35 cellular contexts compared by ENCODE assay signal in genomic region chr9:107163370-107163769, GRCh38.
"Had no signal": no experiment of that assay in that cellular context is flagged by ENCODE, and none has a peak within 500 bp of the region (broad histone marks: within the 10 kb centered on the region; RNA-seq: fewer than 3 reads in every experiment).

No MANE protein-coding gene starts in this region.

- DNase-seq: Karpas-422, Kasumi-1, KG1, MG63, MM.1S, MV-4-11, NCI-H1048, NCI-H1092, NCI-H1092 treated with DMSO at 0.1 percent for 48 hours, NCI-H1105, NCI-H1105 treated with DMSO at 0.1 percent for 48 hours, NCI-H1417, NCI-H1417 treated with DMSO at 0.1 percent for 48 hours, NCI-H1436, NCI-H1436 treated with DMSO at 0.1 percent for 48 hours, NCI-H146, NCI-H1694, NCI-H1694 treated with DMSO at 0.1 percent for 48 hours, NCI-H187, NCI-H187 treated with DMSO at 0.1 percent for 48 hours, NCI-H1930, NCI-H2029, NCI-H2029 treated with DMSO at 0.1 percent for 48 hours, NCI-H2081, NCI-H2081 treated with DMSO at 0.1 percent for 48 hours, NCI-H2107, NCI-H2171, NCI-H2171 treated with DMSO at 0.1 percent for 48 hours, NCI-H2227 treated with DMSO at 0.1 percent for 48 hours, NCI-H226, NCI-H345, NCI-H446, NCI-H446 treated with DMSO at 0.1 percent for 48 hours, NCI-H510A had no signal

- H3K9ac ChIP-seq: KMS-11 had no signal

- H3K4me2 ChIP-seq: KMS-11 had no signal

- H3K27ac ChIP-seq: KMS-11 had no signal

- H3K36me3 ChIP-seq: MG63 had no signal

- H3K9me3 ChIP-seq: MG63 had no signal

- H3K4me3 ChIP-seq: MG63 had no signal

- H3K27me3 ChIP-seq: MG63 had no signal
